ENCODE assay signal across 11 cellular contexts in the genomic region with DNA sequence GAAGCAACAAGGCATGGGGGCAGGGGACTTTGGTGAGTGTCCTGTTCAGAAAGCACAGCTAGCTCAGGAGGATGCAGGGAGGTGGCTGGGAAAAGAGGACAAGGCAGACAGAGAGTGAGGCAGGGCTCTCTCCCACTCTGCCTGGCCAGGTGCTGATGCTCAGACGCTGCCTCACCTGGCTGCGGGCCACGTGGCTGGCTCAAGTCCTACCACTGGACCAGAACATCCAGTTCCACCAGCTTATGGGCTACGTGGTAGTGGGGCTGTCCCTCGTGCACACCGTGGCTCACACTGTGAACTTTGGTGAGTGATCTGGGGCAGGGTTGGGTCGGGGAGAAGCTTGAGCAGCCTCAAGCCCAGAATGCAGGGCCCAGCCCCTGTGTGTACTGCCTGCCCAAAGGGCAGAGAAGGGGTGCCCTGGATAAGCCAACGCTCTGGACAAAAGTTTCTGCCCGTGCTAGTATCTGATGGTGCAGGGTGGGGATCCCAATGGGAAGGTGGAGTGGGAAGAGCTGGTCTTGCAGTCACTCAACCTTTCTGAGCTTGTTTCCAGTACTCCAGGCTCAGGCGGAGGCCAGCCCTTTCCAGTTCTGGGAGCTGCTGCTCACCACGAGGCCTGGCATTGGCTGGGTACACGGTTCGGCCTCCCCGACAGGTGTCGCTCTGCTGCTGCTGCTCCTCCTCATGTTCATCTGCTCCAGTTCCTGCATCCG. TPM values are rescaled to one million over a fixed set of nuclear protein-coding genes. Genes with fewer than 3 reads are reported as not detected.
DNase-seq lines count a peak whose midpoint lies in the region; ATAC-seq and TF ChIP-seq lines count a peak whose summit lies in the region.
"Had no signal": no experiment of that assay in that cellular context is flagged by ENCODE, and none has a peak within 500 bp of the region (broad histone marks: within the 10 kb centered on the region; RNA-seq: fewer than 3 reads in every experiment).

No MANE protein-coding gene starts in this region.

- DNase-seq in NCI-H1092 treated with DMSO at 0.1 percent for 48 hours (lab: John Stamatoyannopoulos, UW) (peak; percentile 26), NCI-H1092 (lab: John Stamatoyannopoulos, UW) (no peak), NCI-H2227 (lab: John Stamatoyannopoulos, UW; ENCODE audit: unreplicated experiment) (peak; percentile 4), endothelial cell (ENCODE audit: low spot score) (peak; percentile 54), osteoblast (ENCODE audit: insufficient read length, low spot score, missing footprints) (peak; percentile 63), C1 segment of cervical spinal cord (lab: John Stamatoyannopoulos, UW) (no peak), midbrain (lab: John Stamatoyannopoulos, UW) (no peak)
- DNase-seq: stimulated activated CD4-positive, alpha-beta T cell treated with anti-CD3 and anti-CD28 coated beads, Interleukin-2, amount 100 ng/mL, for 48 hours had no signal

- no peaks in the 10 kb centered on the region for H3K36me3 ChIP-seq in osteoblast (ENCODE audit: insufficient read depth, low read length)

- H3K4me2 ChIP-seq in osteoblast (ENCODE audit: insufficient read depth, low read length), result no peak overlapping the region
- H3K4me2 ChIP-seq: KMS-11 had no signal

- peaks cover 24% of the 10 kb centered on the region for H3K4me1 ChIP-seq in osteoblast (ENCODE audit: insufficient read depth, low read length)

- no peak for ATAC-seq in SK-N-SH treated with all-trans-retinoic acid at 6 μM for 48 hours

- H3K27ac Mint-ChIP-seq in endothelial cell (ENCODE audit: unreplicated experiment), result no peak overlapping the region

- no peaks in the 10 kb centered on the region for H3K9me3 ChIP-seq in osteoblast (ENCODE audit: low read depth, low read length)

- no peaks in the 10 kb centered on the region for H3K4me1 Mint-ChIP-seq in endothelial cell (ENCODE audit: unreplicated experiment)

- no peaks in the 10 kb centered on the region for H4K20me1 ChIP-seq in osteoblast (ENCODE audit: insufficient read depth, low read length)

- H3K36me3 Mint-ChIP-seq in endothelial cell (ENCODE audit: low read depth, unreplicated experiment), result no peaks in the 10 kb centered on the region

- H3K79me2 ChIP-seq in osteoblast (ENCODE audit: insufficient read depth, low read length), result no peaks in the 10 kb centered on the region

- H3K27me3 ChIP-seq in osteoblast (ENCODE audit: insufficient read depth, low read length), result no peaks in the 10 kb centered on the region

- no peak overlapping the region for H2AFZ ChIP-seq in osteoblast (ENCODE audit: low read length)

- no peak overlapping the region for H3K4me3 Mint-ChIP-seq in endothelial cell (ENCODE audit: unreplicated experiment)

- no peak overlapping the region for H3K27ac ChIP-seq in osteoblast (ENCODE audit: low read depth, low read length)
- H3K27ac ChIP-seq: KMS-11 had no signal

- no peak for TF ChIP-seq CTCF in endothelial cell (IDR thresholded peaks at IDR 0.05; ENCODE audit: unreplicated experiment)
- peak; percentile 14 for TF ChIP-seq CTCF in osteoblast (IDR thresholded peaks at IDR 0.05; ENCODE audit: extremely low read depth, low read depth, low read length)

- H3K27me3 Mint-ChIP-seq in endothelial cell (ENCODE audit: unreplicated experiment), result peaks cover 4% of the 10 kb centered on the region

- no peak overlapping the region for H3K4me3 ChIP-seq in osteoblast (ENCODE audit: insufficient read depth, low read length)

- no peaks in the 10 kb centered on the region for H3K9me3 Mint-ChIP-seq in endothelial cell (ENCODE audit: unreplicated experiment)

TF ChIP-seq in SK-N-SH treated with all-trans-retinoic acid at 6 μM for 48 hours, 23 proteins besides CTCF, POLR2A, EP300 and RAD21:
- TF ChIP-seq CSDC2 (CRISPR knock-in tag; IDR thresholded peaks at IDR 0.05) (no peak), TCF4 (CRISPR knock-in tag; IDR thresholded peaks at IDR 0.05; ENCODE audit: borderline replicate concordance) (no peak), CREB5 (CRISPR knock-in tag; IDR thresholded peaks at IDR 0.05; ENCODE audit: low read depth) (no peak), POU6F1 (CRISPR knock-in tag; IDR thresholded peaks at IDR 0.05; ENCODE audit: borderline replicate concordance, low read depth) (no peak), ZFP30 (CRISPR knock-in tag; IDR thresholded peaks at IDR 0.05) (no peak), RARB (CRISPR knock-in tag; IDR thresholded peaks at IDR 0.05) (no peak), CSRNP3 (CRISPR knock-in tag; IDR thresholded peaks at IDR 0.05) (no peak), TOX (CRISPR knock-in tag; IDR thresholded peaks at IDR 0.05; ENCODE audit: borderline replicate concordance) (no peak), GLIS3 (CRISPR knock-in tag; IDR thresholded peaks at IDR 0.05) (no peak), PPARA (CRISPR knock-in tag; IDR thresholded peaks at IDR 0.05; ENCODE audit: borderline replicate concordance) (no peak), ZFP3 (CRISPR knock-in tag; IDR thresholded peaks at IDR 0.05) (no peak), BACH2 (CRISPR knock-in tag; IDR thresholded peaks at IDR 0.05; ENCODE audit: borderline replicate concordance) (no peak), ZNF70 (CRISPR knock-in tag; IDR thresholded peaks at IDR 0.05) (no peak), ZC3H10 (CRISPR knock-in tag; IDR thresholded peaks at IDR 0.05) (no peak)

RNA-seq across cellular contexts. Expression of gene NOX5, which starts 20.9 kb away (rescaled TPM):
- not detected for total RNA-seq in endothelial cell (ENCODE audit: unreplicated experiment)
- total RNA-seq in osteoblast, result 0.29 and 0.36 TPM in 2 replicates
- total RNA-seq: mononuclear cell had no signal

Comparison
In these comparisons a context has a peak if more than half of its experiments do, and no peak if none do; other contexts are left out.
1. DNase-seq: peak in NCI-H1092 treated with DMSO at 0.1 percent for 48 hours (single experiment), NCI-H2227 (single experiment), endothelial cell (single experiment) and osteoblast (single experiment); none in NCI-H1092 (single experiment), C1 segment of cervical spinal cord (0 of 14) and midbrain (single experiment).